8 cellular contexts compared by ENCODE assay signal in genomic region chr1:23960291-23960718, GRCh38. TPM values are rescaled to one million over a fixed set of nuclear protein-coding genes. Genes with fewer than 3 reads are reported as not detected.
DNase-seq lines count a peak whose midpoint lies in the region; ATAC-seq, FAIRE-seq and TF ChIP-seq lines count a peak whose summit lies in the region.

No MANE protein-coding gene starts in this region.

- H3K27ac Mint-ChIP-seq in stimulated activated naive CD8-positive, alpha-beta T cell treated with anti-CD3 and anti-CD28 coated beads, Interleukin-15, Interleukin-2, amounts not matched to agents 100 ng/mL and 50 ng/mL, for 24 hours: peak overlapping the region; percentile 100
- peak overlapping the region; percentile 100 for H3K27ac Mint-ChIP-seq in astrocyte (ENCODE audit: unreplicated experiment)

- H4K20me1 ChIP-seq in astrocyte (ENCODE audit: insufficient read depth, low read length): peaks cover 36% of the 10 kb centered on the region

- H3K4me3 ChIP-seq in astrocyte (ENCODE audit: insufficient read depth, low read depth, low read length) (peak overlapping the region; percentile 89), kidney (ENCODE audit: low read length in 2 of 2) (peak overlapping the region; percentile 89 to 97), suprapubic skin (peak overlapping the region; percentile 74)

- WGBS in suprapubic skin: under 1% methylated on average over 9 of the region's 9 CpGs

- no peak for DNase-seq in stimulated activated naive CD8-positive, alpha-beta T cell treated with anti-CD3 and anti-CD28 coated beads, Interleukin-15, Interleukin-2, amounts not matched to agents 100 U/mL and 50 U/mL, for 24 hours
- DNase-seq in astrocyte (ENCODE audit: low read depth): peak; percentile 39
- DNase-seq in kidney: no peak
- no peak for DNase-seq in suprapubic skin (ENCODE audit: low spot score in 2 of 2)
- DNase-seq in stimulated activated CD4-positive, alpha-beta T cell treated with anti-CD3 and anti-CD28 coated beads, Interleukin-1b, Interleukin-23, amount 100 ng/mL, for 48 hours: no peak
- DNase-seq in COR-L47 (lab: John Stamatoyannopoulos, UW): no peak

- H3K27me3 ChIP-seq in astrocyte (ENCODE audit: insufficient read depth, low read length) (no peaks in the 10 kb centered on the region), suprapubic skin (no peaks in the 10 kb centered on the region)

- H3K36me3 ChIP-seq in astrocyte (ENCODE audit: insufficient read depth, low read length) (peaks cover 26% of the 10 kb centered on the region), kidney (ENCODE audit: control insufficient read depth in 1 of 2, insufficient read depth in 2 of 2, low read length in 2 of 2) (peaks cover 2 to 10% of the 10 kb centered on the region in 2 donors), suprapubic skin (peaks cover 15% of the 10 kb centered on the region)

- peaks cover 51% of the 10 kb centered on the region for H3K36me3 Mint-ChIP-seq in stimulated activated naive CD8-positive, alpha-beta T cell treated with anti-CD3 and anti-CD28 coated beads, Interleukin-15, Interleukin-2, amounts not matched to agents 100 ng/mL and 50 ng/mL, for 24 hours (ENCODE audit: low read depth)
- H3K36me3 Mint-ChIP-seq in astrocyte (ENCODE audit: low read depth, unreplicated experiment): peaks cover 6% of the 10 kb centered on the region

- H3K27ac ChIP-seq in astrocyte (ENCODE audit: low read depth, low read length) (peak overlapping the region; percentile 98), kidney (ENCODE audit: low read depth in 2 of 2, low read length in 2 of 2) (peak overlapping the region; percentile 99 to 100), suprapubic skin (peak overlapping the region; percentile 100)

- H3K4me1 ChIP-seq in astrocyte (ENCODE audit: insufficient read depth, low read length): peaks cover 6% of the 10 kb centered on the region
- H3K4me1 ChIP-seq in kidney (ENCODE audit: control insufficient read depth in 1 of 2, insufficient read depth in 1 of 2, low read depth in 1 of 2, low read length in 2 of 2): no peaks in the 10 kb centered on the region
- peaks cover 54% of the 10 kb centered on the region for H3K4me1 ChIP-seq in suprapubic skin

- no peaks in the 10 kb centered on the region for H3K9me3 Mint-ChIP-seq in stimulated activated naive CD8-positive, alpha-beta T cell treated with anti-CD3 and anti-CD28 coated beads, Interleukin-15, Interleukin-2, amounts not matched to agents 100 ng/mL and 50 ng/mL, for 24 hours
- H3K9me3 Mint-ChIP-seq in astrocyte (ENCODE audit: unreplicated experiment): peaks cover 1% of the 10 kb centered on the region

- H3K9ac ChIP-seq in astrocyte (ENCODE audit: low read length) (peak overlapping the region; percentile 99), kidney (ENCODE audit: low read length in 2 of 2) (peak overlapping the region; percentile 92 to 98)

- peaks cover 33% of the 10 kb centered on the region for H3K79me2 ChIP-seq in astrocyte (ENCODE audit: insufficient read depth, low read length)

- no peak for ATAC-seq in stimulated activated naive CD8-positive, alpha-beta T cell treated with anti-CD3 and anti-CD28 coated beads, Interleukin-15, Interleukin-2, amounts not matched to agents 100 U/mL and 50 U/mL, for 24 hours
- ATAC-seq in HG02763 (IDR thresholded peaks at IDR 0.05; ENCODE audit: unreplicated experiment): no peak

- TF ChIP-seq EP300 in suprapubic skin (IDR thresholded peaks at IDR 0.05): no peak

- intact Hi-C loops in kidney (cut with DNase I): no loop called here

- peak in 1 of 2 donors; percentile 17 for TF ChIP-seq POLR2A in suprapubic skin (IDR thresholded peaks at IDR 0.05)

- peaks cover 69% of the 10 kb centered on the region for H3K4me1 Mint-ChIP-seq in stimulated activated naive CD8-positive, alpha-beta T cell treated with anti-CD3 and anti-CD28 coated beads, Interleukin-15, Interleukin-2, amounts not matched to agents 100 ng/mL and 50 ng/mL, for 24 hours (ENCODE audit: low read depth)
- peaks cover 27% of the 10 kb centered on the region for H3K4me1 Mint-ChIP-seq in astrocyte (ENCODE audit: low read depth, unreplicated experiment)

- H3K9me3 ChIP-seq in astrocyte (ENCODE audit: insufficient read depth, low read depth, low read length) (no peaks in the 10 kb centered on the region), kidney (ENCODE audit: control insufficient read depth in 1 of 2, low read length in 2 of 2) (no peaks in the 10 kb centered on the region), suprapubic skin (no peaks in the 10 kb centered on the region)

- H3K27me3 Mint-ChIP-seq in stimulated activated naive CD8-positive, alpha-beta T cell treated with anti-CD3 and anti-CD28 coated beads, Interleukin-15, Interleukin-2, amounts not matched to agents 100 ng/mL and 50 ng/mL, for 24 hours: no peaks in the 10 kb centered on the region
- no peaks in the 10 kb centered on the region for H3K27me3 Mint-ChIP-seq in astrocyte (ENCODE audit: low read depth, unreplicated experiment)

- H2AFZ ChIP-seq in astrocyte (ENCODE audit: low read depth, low read length): no peak overlapping the region

- peak overlapping the region; percentile 78 for H3K4me2 ChIP-seq in astrocyte (ENCODE audit: low read length)

- H3K4me3 Mint-ChIP-seq in stimulated activated naive CD8-positive, alpha-beta T cell treated with anti-CD3 and anti-CD28 coated beads, Interleukin-15, Interleukin-2, amounts not matched to agents 100 ng/mL and 50 ng/mL, for 24 hours: peak overlapping the region; percentile 100
- H3K4me3 Mint-ChIP-seq in astrocyte (ENCODE audit: unreplicated experiment): peak overlapping the region; percentile 90

- TF ChIP-seq CTCF in astrocyte (IDR thresholded peaks at IDR 0.05; ENCODE audit: insufficient read depth, low read depth, low read length) (no peak), kidney (IDR thresholded peaks at IDR 0.05; ENCODE audit: borderline replicate concordance, extremely low read depth, insufficient read depth) (no peak), suprapubic skin (IDR thresholded peaks at IDR 0.05) (no peak)

- FAIRE-seq in astrocyte (lab: Jason Lieb, UNC) (no peak), kidney (lab: Jason Lieb, UNC) (no peak)

RNA-seq across cellular contexts. Expression of gene PNRC2, which starts 0.7 kb away (rescaled TPM):
- 57.8 and 83.8 TPM in 2 replicates for total RNA-seq in astrocyte
- 107 TPM for total RNA-seq in kidney
- 86.3 TPM for polyA plus RNA-seq in kidney (ENCODE audit: insufficient read depth, low read depth, low replicate concordance)
- 100 to 1,000 TPM in 1 of 4 donors, 10 to 100 TPM in 3; 80.4 to 101 (median 87.9) TPM for total RNA-seq in suprapubic skin

RNA-seq across cellular contexts. Expression of gene SRSF10, which starts 19.8 kb away (rescaled TPM):
- 90.0 and 92.4 TPM in 2 replicates for total RNA-seq in astrocyte
- total RNA-seq in kidney: 96.2 TPM
- polyA plus RNA-seq in kidney (ENCODE audit: insufficient read depth, low read depth, low replicate concordance): 48.5 TPM
- 100 to 1,000 TPM in 1 of 4 donors, 10 to 100 TPM in 3; 67.7 to 162 (median 74.2) TPM for total RNA-seq in suprapubic skin

RNA-seq across cellular contexts. Expression of gene CNR2, which starts 47.1 kb away (rescaled TPM):
- total RNA-seq in astrocyte (not detected in 2 replicates), kidney (0.57 TPM), suprapubic skin (not detected)
- polyA plus RNA-seq in kidney (ENCODE audit: insufficient read depth, low read depth, low replicate concordance): not detected
